Comparison of ENCODE assay signal across 13 cellular contexts in the genomic region with DNA sequence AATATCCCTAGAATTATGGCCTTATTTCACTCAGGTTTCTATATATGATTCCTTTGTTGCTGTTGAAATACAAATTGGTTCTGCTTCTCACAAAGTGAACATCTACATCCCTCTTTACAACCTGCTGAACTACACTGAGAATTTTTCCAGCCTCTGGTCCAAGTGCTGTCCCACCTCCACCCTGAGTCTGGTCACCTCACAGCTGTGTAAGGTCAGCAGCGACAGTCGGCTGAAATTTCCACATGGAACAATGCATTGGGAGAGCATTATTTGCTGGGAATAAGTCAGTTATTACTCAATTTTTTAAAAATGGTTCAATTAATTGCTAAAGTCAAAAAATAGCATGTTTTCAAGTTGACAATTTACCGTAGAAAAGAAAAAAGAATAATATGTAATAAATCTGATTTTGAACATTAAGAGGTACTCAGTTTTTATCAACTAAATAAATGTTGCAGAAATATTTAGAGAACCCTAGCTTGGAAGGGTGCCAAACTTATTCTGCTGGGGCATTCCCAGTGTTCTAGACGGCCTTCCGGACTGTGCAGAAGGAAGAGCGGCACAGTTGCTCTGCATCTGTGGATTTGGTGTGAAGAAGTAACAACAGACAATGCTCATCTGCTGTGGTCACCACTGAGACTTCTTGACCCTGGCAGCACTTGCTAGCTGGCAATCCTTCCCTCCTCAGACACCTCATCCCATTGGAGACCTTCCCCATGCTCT. TPM values are rescaled to one million over a fixed set of nuclear protein-coding genes. Genes with fewer than 3 reads are reported as not detected.
A peak's percentile ranks its signal among the peaks of the same experiment; 100 is the strongest.
DNase-seq lines count a peak whose midpoint lies in the region; ATAC-seq and TF ChIP-seq lines count a peak whose summit lies in the region.
"Had no signal": no experiment of that assay in that cellular context is flagged by ENCODE, and none has a peak within 500 bp of the region (broad histone marks: within the 10 kb centered on the region; RNA-seq: fewer than 3 reads in every experiment).

No MANE protein-coding gene starts in this region.

- H3K4me1 ChIP-seq in esophagus muscularis mucosa (peaks cover 0 to 10% (median 3%) of the 10 kb centered on the region in 4 donors), upper lobe of right lung (peaks cover 8% of the 10 kb centered on the region)
- H3K4me1 ChIP-seq: parathyroid adenoma had no signal

- POLR2A ChIA-PET in activated B cell treated with CpG ODN at 0.5 μM for 24 hours (lab: Charles Lee): interaction anchor here (0.6 kb wide), 1 partner anchor 396 kb away, joined by 3 read pairs; no protein-coding TSS in a partner anchor

- ATAC-seq in activated B cell treated with CpG ODN at 0.5 μM for 24 hours (ENCODE audit: low read depth) (no peak), upper lobe of right lung (no peak), GM19324 (IDR thresholded peaks at IDR 0.05; ENCODE audit: low FRiP score, unreplicated experiment) (no peak)

- H3K36me3 ChIP-seq in esophagus muscularis mucosa (peaks cover under 1 to 24% (median 8%) of the 10 kb centered on the region in 4 donors), upper lobe of right lung (peaks cover 12% of the 10 kb centered on the region)

- no peak for TF ChIP-seq EP300 in esophagus muscularis mucosa (IDR thresholded peaks at IDR 0.05)

- no peaks in the 10 kb centered on the region for H3K27me3 ChIP-seq in esophagus muscularis mucosa
- no peaks in the 10 kb centered on the region for H3K27me3 ChIP-seq in upper lobe of right lung

- H3K9me3 ChIP-seq in esophagus muscularis mucosa: no peaks in the 10 kb centered on the region
- H3K9me3 ChIP-seq in upper lobe of right lung: no peaks in the 10 kb centered on the region
- H3K9me3 ChIP-seq: SK-N-SH had no signal

- no peak for TF ChIP-seq CTCF in activated B cell treated with CpG ODN at 0.5 μM for 24 hours (IDR thresholded peaks at IDR 0.05)
- no peak for TF ChIP-seq CTCF in esophagus muscularis mucosa (IDR thresholded peaks at IDR 0.05)
- TF ChIP-seq CTCF in upper lobe of right lung (IDR thresholded peaks at IDR 0.05): no peak

- H3K27ac Mint-ChIP-seq in activated naive CD4-positive, alpha-beta T cell treated with anti-CD3 and anti-CD28 coated beads, Interleukin-2, amount 50 U/mL, for 24 hours: peak overlapping the region; percentile 99
- peak overlapping the region; percentile 96 for H3K27ac Mint-ChIP-seq in activated B cell treated with CpG ODN at 0.5 μM for 24 hours

- no peak for DNase-seq in activated naive CD4-positive, alpha-beta T cell (lab: John Stamatoyannopoulos, UW)
- DNase-seq in activated B cell treated with CpG ODN at 0.5 μM for 24 hours (no peak), esophagus muscularis mucosa (ENCODE audit: extremely low spot score) (no peak), upper lobe of right lung (no peak), iPS-NIHi7 (ENCODE audit: extremely low spot score) (no peak), NOMO-1 treated with dmso at 0.1 percent for 144 hours (lab: John Stamatoyannopoulos, UW; ENCODE audit: unreplicated experiment) (no peak)
- DNase-seq: activated CD4-positive, CD25-positive, alpha-beta regulatory T cell treated with anti-CD3 and anti-CD28 coated beads, Interleukin-2, amount 50 U/mL, for 72 hours; H7; NCI-H2171; SK-N-SH had no signal

- H3K27me3 Mint-ChIP-seq in activated naive CD4-positive, alpha-beta T cell treated with anti-CD3 and anti-CD28 coated beads, Interleukin-2, amount 50 U/mL, for 24 hours: no peaks in the 10 kb centered on the region
- no peaks in the 10 kb centered on the region for H3K27me3 Mint-ChIP-seq in activated B cell treated with CpG ODN at 0.5 μM for 24 hours

- peaks cover 40% of the 10 kb centered on the region for H3K36me3 Mint-ChIP-seq in activated naive CD4-positive, alpha-beta T cell treated with anti-CD3 and anti-CD28 coated beads, Interleukin-2, amount 50 U/mL, for 24 hours
- H3K36me3 Mint-ChIP-seq in activated B cell treated with CpG ODN at 0.5 μM for 24 hours (ENCODE audit: low read depth): peaks cover 70% of the 10 kb centered on the region

- peak overlapping the region; percentile 99 for H3K4me3 Mint-ChIP-seq in activated naive CD4-positive, alpha-beta T cell treated with anti-CD3 and anti-CD28 coated beads, Interleukin-2, amount 50 U/mL, for 24 hours
- peak overlapping the region; percentile 90 for H3K4me3 Mint-ChIP-seq in activated B cell treated with CpG ODN at 0.5 μM for 24 hours

- H3K27ac ChIP-seq in esophagus muscularis mucosa (replicated peaks in 1 of 4) (no peak overlapping the region), upper lobe of right lung (peak overlapping the region; percentile 17)
- H3K27ac ChIP-seq: parathyroid adenoma had no signal

- H3K4me1 Mint-ChIP-seq in activated naive CD4-positive, alpha-beta T cell treated with anti-CD3 and anti-CD28 coated beads, Interleukin-2, amount 50 U/mL, for 24 hours: peaks cover 76% of the 10 kb centered on the region
- peaks cover 67% of the 10 kb centered on the region for H3K4me1 Mint-ChIP-seq in activated B cell treated with CpG ODN at 0.5 μM for 24 hours

- H3K4me3 ChIP-seq in esophagus muscularis mucosa (peak overlapping the region; percentile 4 to 48 (median 26)), upper lobe of right lung (peak overlapping the region; percentile 38)

- CTCF ChIA-PET in activated B cell treated with CpG ODN at 0.5 μM for 24 hours (lab: Charles Lee): no interaction called here

- WGBS in esophagus muscularis mucosa: 73% methylated on average over 6 of the region's 6 CpGs

- no peaks in the 10 kb centered on the region for H3K9me3 Mint-ChIP-seq in activated naive CD4-positive, alpha-beta T cell treated with anti-CD3 and anti-CD28 coated beads, Interleukin-2, amount 50 U/mL, for 24 hours
- no peaks in the 10 kb centered on the region for H3K9me3 Mint-ChIP-seq in activated B cell treated with CpG ODN at 0.5 μM for 24 hours

- TF ChIP-seq POLR2A in esophagus muscularis mucosa (IDR thresholded peaks at IDR 0.05; ENCODE audit: low read depth): no peak

- intact Hi-C loops in activated B cell treated with CpG ODN at 0.5 μM for 24 hours (cut with micrococcal nuclease) (no loop called here), esophagus muscularis mucosa (cut with DNase I) (loop anchor here (10.0 kb wide), 1 partner anchor 114 kb away; a partner anchor contains a TSS), upper lobe of right lung (cut with DNase I) (no loop called here)

RNA-seq across cellular contexts. Expression of a gene that starts 1.8 kb away (rescaled TPM):
- total RNA-seq in activated B cell treated with CpG ODN at 0.5 μM for 24 hours: 434 and 440 TPM in 2 replicates
- total RNA-seq in esophagus muscularis mucosa: 10 to 100 TPM; 20.5 to 71.7 (median 35.5) TPM
- total RNA-seq in upper lobe of right lung: 76.5 TPM
